Comparison of ENCODE assay signal across 21 cellular contexts in genomic region chr12:790608-791007, GRCh38. TPM values are rescaled to one million over a fixed set of nuclear protein-coding genes. Genes with fewer than 3 reads are reported as not detected.
DNase-seq lines count a peak whose midpoint lies in the region; ATAC-seq, FAIRE-seq and TF ChIP-seq lines count a peak whose summit lies in the region.
"Had no signal": no experiment of that assay in that cellular context is flagged by ENCODE, and none has a peak within 500 bp of the region (broad histone marks: within the 10 kb centered on the region; RNA-seq: fewer than 3 reads in every experiment).

No MANE protein-coding gene starts in this region.

- TF ChIP-seq CTCF in CD4-positive, alpha-beta T cell (IDR thresholded peaks at IDR 0.05), result no peak
- no peak for TF ChIP-seq CTCF in coronary artery (IDR thresholded peaks at IDR 0.05)

- peak overlapping the region; percentile 5 for H3K4me3 Mint-ChIP-seq in CD4-positive, alpha-beta T cell
- H3K4me3 Mint-ChIP-seq in activated naive CD8-positive, alpha-beta T cell, result peak overlapping the region; percentile 15
- peak overlapping the region in 8 of 10 donors; percentile 0 to 66 (median 35) for H3K4me3 Mint-ChIP-seq in naive thymus-derived CD4-positive, alpha-beta T cell
- H3K4me3 Mint-ChIP-seq: GM23338 had no signal

- no peak for TF ChIP-seq POLR2A in GM12892 (IDR thresholded peaks at IDR 0.05; ENCODE audit: low read depth, low read length)

- H3K4me3 ChIP-seq in naive thymus-derived CD4-positive, alpha-beta T cell (ENCODE audit: low read length), result no peak overlapping the region
- no peak overlapping the region for H3K4me3 ChIP-seq in coronary artery
- H3K4me3 ChIP-seq: gastroesophageal sphincter, GM23338, thoracic aorta had no signal

- H3K9me3 Mint-ChIP-seq in CD4-positive, alpha-beta T cell, result no peaks in the 10 kb centered on the region
- H3K9me3 Mint-ChIP-seq in activated naive CD8-positive, alpha-beta T cell (ENCODE audit: low read depth), result no peaks in the 10 kb centered on the region
- no peaks in the 10 kb centered on the region for H3K9me3 Mint-ChIP-seq in naive thymus-derived CD4-positive, alpha-beta T cell
- H3K9me3 Mint-ChIP-seq: activated T-helper 2 cell treated with anti-CD3 and anti-CD28 coated beads, Interferon-gamma antibody, Interleukin-2, Interleukin-4, amounts not matched to agents 10 μg/mL and 5 μg/mL and 100 μg/mL, durations not matched to agents 14 hours and 24 hours and 36 hours; GM23338 had no signal

- intact Hi-C loops in CD4-positive, alpha-beta T cell (cut with DNase I, micrococcal nuclease), result loop anchor here in 1 of 2 experiments (2.0 to 5.0 kb wide), 2 partner anchors 16 to 33 kb away; no protein-coding TSS in a partner anchor
- intact Hi-C loops in naive thymus-derived CD4-positive, alpha-beta T cell (cut with micrococcal nuclease), result loop anchor here in 1 of 2 donors (2.0 to 5.0 kb wide), 3 partner anchors 14 to 33 kb away; no protein-coding TSS in a partner anchor
- intact Hi-C loops in sciatic nerve (cut with DNase I), result no loop called here

- H3K27ac Mint-ChIP-seq in CD4-positive, alpha-beta T cell, result peak overlapping the region; percentile 62
- H3K27ac Mint-ChIP-seq in activated naive CD8-positive, alpha-beta T cell, result peak overlapping the region; percentile 73
- peak overlapping the region in 7 of 9 donors; percentile 39 to 81 (median 65) for H3K27ac Mint-ChIP-seq in naive thymus-derived CD4-positive, alpha-beta T cell

- no peak overlapping the region for H3K27ac ChIP-seq in CD4-positive, alpha-beta T cell (ENCODE audit: low read depth, low read length)
- H3K27ac ChIP-seq in naive thymus-derived CD4-positive, alpha-beta T cell (ENCODE audit: low read depth, low read length), result no peak overlapping the region
- H3K27ac ChIP-seq in coronary artery, result no peak overlapping the region
- H3K27ac ChIP-seq: gastroesophageal sphincter, thoracic aorta had no signal

- peaks cover 92% of the 10 kb centered on the region for H3K4me1 Mint-ChIP-seq in CD4-positive, alpha-beta T cell (ENCODE audit: low read depth)
- H3K4me1 Mint-ChIP-seq in activated naive CD8-positive, alpha-beta T cell (ENCODE audit: low read depth), result peaks cover 88% of the 10 kb centered on the region
- peaks cover 59 to 99% (median 90%) of the 10 kb centered on the region in 7 donors for H3K4me1 Mint-ChIP-seq in naive thymus-derived CD4-positive, alpha-beta T cell

- FAIRE-seq in GM12892 (lab: Jason Lieb, UNC), result peak; percentile 38

- peaks cover 38 to 45% of the 10 kb centered on the region in 2 donors for H3K4me1 ChIP-seq in naive thymus-derived CD4-positive, alpha-beta T cell (ENCODE audit: control insufficient read depth in 2 of 2, insufficient read depth in 2 of 2, low read length in 2 of 2)

- no peaks in the 10 kb centered on the region for H3K9me3 ChIP-seq in CD4-positive, alpha-beta T cell (ENCODE audit: control insufficient read depth, low read length)
- H3K9me3 ChIP-seq in naive thymus-derived CD4-positive, alpha-beta T cell (ENCODE audit: control insufficient read depth in 2 of 3, low read length in 3 of 3), result no peaks in the 10 kb centered on the region
- H3K9me3 ChIP-seq: gastroesophageal sphincter, thoracic aorta had no signal

- no peaks in the 10 kb centered on the region for H3K27me3 ChIP-seq in CD4-positive, alpha-beta T cell (ENCODE audit: control insufficient read depth, insufficient read depth, low read length)
- H3K27me3 ChIP-seq in naive thymus-derived CD4-positive, alpha-beta T cell (ENCODE audit: control insufficient read depth in 2 of 2, insufficient read depth in 2 of 2, low read length in 2 of 2), result no peaks in the 10 kb centered on the region
- H3K27me3 ChIP-seq: gastroesophageal sphincter had no signal

- no peak for ATAC-seq in CD4-positive, alpha-beta T cell (ENCODE audit: poor library complexity)
- no peak for ATAC-seq in naive thymus-derived CD4-positive, alpha-beta T cell
- no peak for ATAC-seq in sciatic nerve
- ATAC-seq: esophagus mucosa, gastroesophageal sphincter had no signal

- DNase-seq in CD4-positive, alpha-beta T cell, result no peak
- no peak for DNase-seq in GM12892 (ENCODE audit: insufficient read length)
- DNase-seq in naive thymus-derived CD4-positive, alpha-beta T cell, result no peak
- no peak for DNase-seq in NCI-H510A treated with DMSO at 0.1 percent for 48 hours (lab: John Stamatoyannopoulos, UW)
- no peak for DNase-seq in coronary artery (ENCODE audit: low spot score)
- no peak for DNase-seq in sciatic nerve (ENCODE audit: low spot score)
- DNase-seq: activated CD8-positive, alpha-beta memory T cell treated with anti-CD3 and anti-CD28 coated beads for 24 hours; amniotic stem cell; KG1; NCI-H1105; NCI-H2081 treated with DMSO at 0.1 percent for 48 hours; NCI-H524 treated with DMSO at 0.1 percent for 48 hours; right cardiac atrium; stimulated activated CD4-positive, alpha-beta T cell treated with anti-CD3 and anti-CD28 coated beads, Interleukin-15, amount 100 ng/mL, for 24 hours; SW 1271 had no signal

- no peaks in the 10 kb centered on the region for H3K36me3 ChIP-seq in naive thymus-derived CD4-positive, alpha-beta T cell (ENCODE audit: control insufficient read depth in 2 of 3, insufficient read depth in 3 of 3, low read length in 3 of 3)
- H3K36me3 ChIP-seq: gastroesophageal sphincter, thoracic aorta had no signal

- no peaks in the 10 kb centered on the region for H3K27me3 Mint-ChIP-seq in CD4-positive, alpha-beta T cell
- no peaks in the 10 kb centered on the region for H3K27me3 Mint-ChIP-seq in activated naive CD8-positive, alpha-beta T cell
- no peaks in the 10 kb centered on the region for H3K27me3 Mint-ChIP-seq in naive thymus-derived CD4-positive, alpha-beta T cell

- H3K36me3 Mint-ChIP-seq in CD4-positive, alpha-beta T cell (ENCODE audit: low read depth), result peaks cover 19% of the 10 kb centered on the region
- peaks cover 10% of the 10 kb centered on the region for H3K36me3 Mint-ChIP-seq in activated naive CD8-positive, alpha-beta T cell
- H3K36me3 Mint-ChIP-seq in naive thymus-derived CD4-positive, alpha-beta T cell, result peaks cover 0 to 19% (median 3%) of the 10 kb centered on the region in 5 donors

- CTCF ChIA-PET in CD4-positive, alpha-beta T cell (lab: Charles Lee), result interaction anchor here (1.4 to 1.6 kb wide), 2 partner anchors 11 to 36 kb away, joined by 3 to 4 read pairs; no protein-coding TSS in a partner anchor
- CTCF ChIA-PET in naive thymus-derived CD4-positive, alpha-beta T cell (lab: Charles Lee), result interaction anchor here (0.9 kb wide), 1 partner anchor 302 kb away, joined by 3 read pairs; no protein-coding TSS in a partner anchor

- POLR2A ChIA-PET in CD4-positive, alpha-beta T cell (lab: Charles Lee), result interaction anchor here (0.9 to 2.8 kb wide), 3 partner anchors 10 to 105 kb away, joined by 3 to 8 read pairs (median 4); no protein-coding TSS in a partner anchor
- POLR2A ChIA-PET in naive thymus-derived CD4-positive, alpha-beta T cell (lab: Charles Lee), result interaction anchor here (0.7 to 1.2 kb wide), 2 partner anchors 36 to 333 kb away, joined by 3 to 4 read pairs; no protein-coding TSS in a partner anchor

RNA-seq across cellular contexts. Expression of gene WNK1, which starts 38.2 kb away (rescaled TPM):
- 100 to 1,000 TPM; 193 to 198 TPM for total RNA-seq in CD4-positive, alpha-beta T cell
- 83.8 TPM for polyA plus RNA-seq in GM12892 (2012; ENCODE audit: missing spikeins)
- total RNA-seq in naive thymus-derived CD4-positive, alpha-beta T cell, result 100 to 1,000 TPM; 147 to 200 (median 169) TPM
- polyA plus RNA-seq in naive thymus-derived CD4-positive, alpha-beta T cell, result 10 to 100 TPM; 22.9 to 44.0 TPM
- total RNA-seq in sciatic nerve, result 238 TPM
